In genomic region chr9:37667706-37668672, GRCh38 we compare ENCODE assay signal across 13 cellular contexts. TPM values are rescaled to one million over a fixed set of nuclear protein-coding genes. Genes with fewer than 3 reads are reported as not detected.
A peak's percentile ranks its signal among the peaks of the same experiment; 100 is the strongest.
DNase-seq lines count a peak whose midpoint lies in the region; ATAC-seq and TF ChIP-seq lines count a peak whose summit lies in the region.
"Had no signal": no experiment of that assay in that cellular context is flagged by ENCODE, and none has a peak within 500 bp of the region (broad histone marks: within the 10 kb centered on the region; RNA-seq: fewer than 3 reads in every experiment).

No MANE protein-coding gene starts in this region.

- no peak overlapping the region for H2AFZ ChIP-seq in H9 (ENCODE audit: low read length)

- H3K27ac ChIP-seq in H9 (ENCODE audit: insufficient read length, low read depth, low read length) (no peak overlapping the region), colonic mucosa (no peak overlapping the region)
- H3K27ac ChIP-seq: skin epidermis had no signal

- no peaks in the 10 kb centered on the region for H3K9me3 ChIP-seq in H9 (ENCODE audit: control insufficient read depth, low read depth, low read length)
- H3K9me3 ChIP-seq in colonic mucosa = no peaks in the 10 kb centered on the region

- H3K9ac ChIP-seq in H9 (ENCODE audit: extremely low read depth, insufficient read length, low read length) (no peak overlapping the region), colonic mucosa (ENCODE audit: low read depth in 2 of 2, low read length in 2 of 2) (no peak overlapping the region)

- peaks cover 45 to 60% of the 10 kb centered on the region in 2 experiments for H3K4me1 Mint-ChIP-seq in H9
- no peaks in the 10 kb centered on the region for H3K4me1 Mint-ChIP-seq in activated CD4-positive, alpha-beta T cell treated with anti-CD3 and anti-CD28 coated beads, Interleukin-2, amount 10 ng/mL, durations not matched to agents 24 days and 14 days

- no peak overlapping the region for H4K5ac ChIP-seq in H9 (ENCODE audit: insufficient read length, low read depth, low read length)

- no peak overlapping the region for H3T11ph ChIP-seq in H9 (ENCODE audit: low read length)

- H4K20me1 ChIP-seq in H9 (ENCODE audit: control insufficient read depth, insufficient read depth, insufficient read length) = no peaks in the 10 kb centered on the region

- no peak overlapping the region for H2BK12ac ChIP-seq in H9 (ENCODE audit: insufficient read length, low read depth, low read length)

- peak overlapping the region; percentile 10 for H3K4me2 ChIP-seq in H9 (ENCODE audit: insufficient read depth, insufficient read length, low read length)

- no peak overlapping the region for H4K8ac ChIP-seq in H9 (replicated peaks; ENCODE audit: insufficient read length, low read depth, low read length)

- TF ChIP-seq CTCF in H9 (conservative IDR thresholded peaks at IDR 0.05) (peak; percentile 66), fibroblast of villous mesenchyme (IDR thresholded peaks at IDR 0.05; ENCODE audit: insufficient read depth, low read depth, low read length) (peak; percentile 32), retinal pigment epithelial cell (conservative IDR thresholded peaks at IDR 0.05; ENCODE audit: low read depth, low read length) (peak; percentile 34), colonic mucosa (IDR thresholded peaks at IDR 0.05) (no peak)

- no peak overlapping the region for H2BK20ac ChIP-seq in H9 (ENCODE audit: low read depth, low read length, poor library complexity, severe bottlenecking)

- no peak overlapping the region for H2BK120ac ChIP-seq in H9 (ENCODE audit: low read depth, low read length, poor library complexity, severe bottlenecking)

- no peaks in the 10 kb centered on the region for H3K23me2 ChIP-seq in H9 (ENCODE audit: insufficient read length, low read depth, low read length, poor library complexity, severe bottlenecking)

- H3K4me1 ChIP-seq in H9 (ENCODE audit: insufficient read depth, low read length) (peaks cover 2% of the 10 kb centered on the region), colonic mucosa (no peaks in the 10 kb centered on the region)

- no peak for ATAC-seq in GM21390 (IDR thresholded peaks at IDR 0.05; ENCODE audit: unreplicated experiment)

- no CpG with 5 or more reads among the region's 12 CpGs for WGBS in H9 (ENCODE audit: extremely low coverage, insufficient read length, low lambda C conversion rate)

- peaks cover 0 to 6% (median 0%) of the 10 kb centered on the region in 3 experiments; a peak in 3 of 7 replicates for H3K36me3 Mint-ChIP-seq in H9 (ENCODE audit: insufficient read depth in 1 of 3, low read depth in 3 of 3)
- H3K36me3 Mint-ChIP-seq in activated CD4-positive, alpha-beta T cell treated with anti-CD3 and anti-CD28 coated beads, Interleukin-2, amount 10 ng/mL, durations not matched to agents 24 days and 14 days (ENCODE audit: low read depth) = no peaks in the 10 kb centered on the region

- peaks cover 0 to 2% of the 10 kb centered on the region in 2 experiments; a peak in 1 of 5 replicates for H3K9me3 Mint-ChIP-seq in H9
- H3K9me3 Mint-ChIP-seq in activated CD4-positive, alpha-beta T cell treated with anti-CD3 and anti-CD28 coated beads, Interleukin-2, amount 10 ng/mL, durations not matched to agents 24 days and 14 days = no peaks in the 10 kb centered on the region

- H3K27me3 Mint-ChIP-seq in H9 (ENCODE audit: low read depth) = peaks cover 12% of the 10 kb centered on the region
- peaks cover 45% of the 10 kb centered on the region for H3K27me3 Mint-ChIP-seq in activated CD4-positive, alpha-beta T cell treated with anti-CD3 and anti-CD28 coated beads, Interleukin-2, amount 10 ng/mL, durations not matched to agents 24 days and 14 days

- H2BK15ac ChIP-seq in H9 (ENCODE audit: low read depth, low read length) = no peak overlapping the region

- H3K56ac ChIP-seq in H9 (ENCODE audit: insufficient read length, low read depth, low read length) = no peak overlapping the region

- no peaks in the 10 kb centered on the region for H3K36me3 ChIP-seq in colonic mucosa

- no peak overlapping the region for H2BK5ac ChIP-seq in H9 (ENCODE audit: insufficient read length, low read length)

- DNase-seq in H9 = peak; percentile 71
- peak; percentile 40 for DNase-seq in NCI-H69 (lab: John Stamatoyannopoulos, UW)
- no peak for DNase-seq in fibroblast of villous mesenchyme (ENCODE audit: low read depth)
- no peak for DNase-seq in retinal pigment epithelial cell (ENCODE audit: low read depth)
- no peak for DNase-seq in activated CD4-positive, alpha-beta T cell treated with anti-CD3 and anti-CD28 coated beads, Interleukin-2, amount 10 ng/mL, durations not matched to agents 24 days and 14 days
- no peak for DNase-seq in colonic mucosa
- DNase-seq: activated CD4-positive, alpha-beta T cell treated with anti-CD3 and anti-CD28 coated beads for 1 hour; DND-41; midbrain; NCI-H1694; SIG-M5 had no signal

- H3K4me3 ChIP-seq in fibroblast of villous mesenchyme (ENCODE audit: low read depth, low read length) (no peak overlapping the region), retinal pigment epithelial cell (ENCODE audit: low read length) (no peak overlapping the region), colonic mucosa (no peak overlapping the region)
- H3K4me3 ChIP-seq: skin epidermis had no signal

- no peak overlapping the region for H3K14ac ChIP-seq in H9 (ENCODE audit: insufficient read depth, low read length)

- peak overlapping the region in 1 of 3 experiments; percentile 48; a peak in 2 of 7 replicates for H3K27ac Mint-ChIP-seq in H9
- H3K27ac Mint-ChIP-seq in activated CD4-positive, alpha-beta T cell treated with anti-CD3 and anti-CD28 coated beads, Interleukin-2, amount 10 ng/mL, durations not matched to agents 24 days and 14 days = no peak overlapping the region

- no peak overlapping the region for H3K4me3 Mint-ChIP-seq in H9
- H3K4me3 Mint-ChIP-seq in activated CD4-positive, alpha-beta T cell treated with anti-CD3 and anti-CD28 coated beads, Interleukin-2, amount 10 ng/mL, durations not matched to agents 24 days and 14 days = no peak overlapping the region

- no peaks in the 10 kb centered on the region for H3K79me2 ChIP-seq in H9 (ENCODE audit: insufficient read depth, low read length)

- no peak overlapping the region for H3K23ac ChIP-seq in H9 (ENCODE audit: insufficient read length, low read depth, low read length)

- H4K91ac ChIP-seq in H9 (ENCODE audit: insufficient read length, low read depth, low read length) = no peak overlapping the region

- no peak overlapping the region for H3K4ac ChIP-seq in H9 (ENCODE audit: low read depth, low read length)

- H3K18ac ChIP-seq in H9 (ENCODE audit: insufficient read length, low read depth, low read length) = no peak overlapping the region

- H2AK5ac ChIP-seq in H9 (ENCODE audit: insufficient read length, low read length) = no peak overlapping the region

- no peaks in the 10 kb centered on the region; the same call in 1 of the 2 replicates for H3K27me3 ChIP-seq in H9 (ENCODE audit: insufficient read depth, low read length)
- H3K27me3 ChIP-seq in colonic mucosa = no peaks in the 10 kb centered on the region

- intact Hi-C loops in activated CD4-positive, alpha-beta T cell treated with anti-CD3 and anti-CD28 coated beads, Interleukin-2, amount 10 ng/mL, durations not matched to agents 24 days and 14 days (cut with micrococcal nuclease) = no loop called here
- intact Hi-C loops in colonic mucosa (cut with DNase I) = no loop called here

- no peaks in the 10 kb centered on the region for H3K79me1 ChIP-seq in H9 (ENCODE audit: insufficient read depth, low read depth, low read length, poor library complexity, severe bottlenecking)

RNA-seq across cellular contexts. Expression of gene FRMPD1, which starts 17.2 kb away (rescaled TPM):
- total RNA-seq in H9 (2021) = 0.04 and 0.13 TPM in 2 replicates
- under 0.01 TPM in 1 of 2 replicates, not detected in the other for total RNA-seq in fibroblast of villous mesenchyme
- not detected in 2 replicates for total RNA-seq in activated CD4-positive, alpha-beta T cell treated with anti-CD3 and anti-CD28 coated beads, Interleukin-2, amount 10 ng/mL, durations not matched to agents 24 days and 14 days
- under 1 TPM; 0.08 to 0.35 TPM for total RNA-seq in colonic mucosa

Comparison
In these comparisons a context has a peak if more than half of its experiments do, and no peak if none do; other contexts are left out.
1. DNase-seq: peak in H9 (single experiment) and NCI-H69 (single experiment); none in fibroblast of villous mesenchyme (single experiment), retinal pigment epithelial cell (single experiment), activated CD4-positive, alpha-beta T cell treated with anti-CD3 and anti-CD28 coated beads, Interleukin-2, amount 10 ng/mL, durations not matched to agents 24 days and 14 days (single experiment) and colonic mucosa (single experiment).